Comparison of ENCODE assay signal across 12 cellular contexts in the genomic region with DNA sequence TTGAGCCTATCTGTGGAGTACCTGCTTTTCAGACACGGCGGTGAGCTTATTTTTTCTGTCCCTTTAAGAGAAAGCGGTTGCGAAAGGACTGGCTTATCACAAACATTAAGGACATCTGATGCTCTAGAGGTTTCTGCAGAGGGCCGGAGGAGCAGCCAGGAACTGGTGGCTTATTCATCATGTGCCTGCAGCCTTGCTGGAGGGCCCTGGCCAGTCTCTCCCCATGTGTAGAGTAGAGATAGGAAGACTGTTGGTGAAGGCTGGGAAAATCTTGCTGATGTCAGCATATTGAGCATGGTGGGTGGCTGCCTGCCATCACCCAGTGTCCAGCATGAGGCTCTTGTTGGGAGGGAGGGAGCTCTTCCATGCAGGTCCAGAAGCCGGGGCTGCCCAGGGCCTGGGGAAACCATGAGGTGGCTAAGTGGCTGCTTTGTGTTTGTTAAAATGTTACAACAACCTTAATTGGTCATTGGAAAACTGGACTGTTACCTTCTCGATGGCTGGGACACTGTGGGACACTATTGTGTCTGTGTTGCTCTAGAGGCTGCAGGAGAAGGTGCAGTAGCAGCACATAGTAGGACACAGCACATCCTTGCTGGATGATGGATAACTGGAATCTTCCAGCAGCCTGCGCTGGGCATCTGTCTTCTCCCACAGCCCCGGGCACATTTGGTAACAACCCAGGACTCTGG. TPM values are rescaled to one million over a fixed set of nuclear protein-coding genes. Genes with fewer than 3 reads are reported as not detected.
DNase-seq lines count a peak whose midpoint lies in the region; ATAC-seq and TF ChIP-seq lines count a peak whose summit lies in the region.
"Had no signal": no experiment of that assay in that cellular context is flagged by ENCODE, and none has a peak within 500 bp of the region (broad histone marks: within the 10 kb centered on the region; RNA-seq: fewer than 3 reads in every experiment).

No MANE protein-coding gene starts in this region.

- intact Hi-C loops in lower lobe of right lung (cut with DNase I), result no loop called here
- intact Hi-C loops in aorta (cut with DNase I), result no loop called here

- H3K9me3 Mint-ChIP-seq in immature natural killer cell, result no peaks in the 10 kb centered on the region
- H3K9me3 Mint-ChIP-seq: activated T-helper 17 cell treated with anti-CD3 and anti-CD28 coated beads, Interleukin-2, amount 50 U/mL, for 72 hours had no signal

- DNase-seq in activated effector memory CD4-positive, alpha-beta T cell treated with anti-CD3 and anti-CD28 coated beads, Interleukin-2, amount 50 U/mL, for 16 hours, result peak; percentile 21
- DNase-seq in activated effector memory CD4-positive, alpha-beta T cell treated with Interleukin-2 at 50 U/mL for 16 hours, result no peak
- peak; percentile 82 for DNase-seq in fibroblast of the aortic adventitia (ENCODE audit: low read depth)
- DNase-seq in lower lobe of right lung, result peak; percentile 33
- peak in 1 of 2 donors; percentile 67 for DNase-seq in aorta
- DNase-seq in T-helper 17 cell, result no peak
- DNase-seq in immature natural killer cell, result no peak
- DNase-seq: activated CD4-positive, alpha-beta T cell treated with anti-CD3 and anti-CD28 coated beads for 48 hours; stimulated activated CD4-positive, alpha-beta T cell treated with anti-CD3 and anti-CD28 coated beads, Interleukin-15, amount 100 ng/mL, for 24 hours had no signal

- H3K9me3 ChIP-seq in lower lobe of right lung, result no peaks in the 10 kb centered on the region
- no peaks in the 10 kb centered on the region for H3K9me3 ChIP-seq in aorta (ENCODE audit: control insufficient read depth, low read length)
- no peaks in the 10 kb centered on the region for H3K9me3 ChIP-seq in T-helper 17 cell (ENCODE audit: control insufficient read depth, low read length, poor library complexity, severe bottlenecking)
- H3K9me3 ChIP-seq: SJSA1 had no signal

- H3K27ac ChIP-seq in lower lobe of right lung (no peak overlapping the region), aorta (ENCODE audit: low read depth in 1 of 2, low read length in 2 of 2) (no peak overlapping the region)
- H3K27ac ChIP-seq: SJSA1 had no signal

- H3K36me3 ChIP-seq in lower lobe of right lung, result no peaks in the 10 kb centered on the region
- no peaks in the 10 kb centered on the region for H3K36me3 ChIP-seq in aorta (ENCODE audit: control insufficient read depth in 1 of 2, insufficient read depth in 2 of 2, low read length in 1 of 2)
- H3K36me3 ChIP-seq: SJSA1 had no signal

- TF ChIP-seq CTCF in fibroblast of the aortic adventitia (IDR thresholded peaks at IDR 0.05; ENCODE audit: insufficient read depth, low read length) (no peak), lower lobe of right lung (IDR thresholded peaks at IDR 0.05) (no peak)

- H3K4me3 ChIP-seq in fibroblast of the aortic adventitia (ENCODE audit: low read depth, low read length) (no peak overlapping the region), lower lobe of right lung (no peak overlapping the region), aorta (ENCODE audit: low read length in 2 of 2) (no peak overlapping the region)
- H3K4me3 ChIP-seq: SJSA1 had no signal

- peaks cover 9% of the 10 kb centered on the region for H3K36me3 Mint-ChIP-seq in T-helper 17 cell (ENCODE audit: low read depth)
- H3K36me3 Mint-ChIP-seq in immature natural killer cell, result no peaks in the 10 kb centered on the region

- peaks cover 36% of the 10 kb centered on the region for H3K4me1 Mint-ChIP-seq in T-helper 17 cell
- H3K4me1 Mint-ChIP-seq in immature natural killer cell, result no peaks in the 10 kb centered on the region

- 67 to 91% methylated on average over 9 of the region's 9 CpGs for WGBS in aorta, 2 donors

- ATAC-seq in lower lobe of right lung, result peak in 1 of 2 donors; percentile 41
- peak; percentile 36 for ATAC-seq in aorta (ENCODE audit: low FRiP score)
- ATAC-seq in GM19351 (IDR thresholded peaks at IDR 0.05; ENCODE audit: unreplicated experiment), result no peak
- ATAC-seq in T-helper 17 cell, result no peak
- ATAC-seq: activated T-helper 17 cell treated with anti-CD3 and anti-CD28 coated beads, Interleukin-2, amount 50 U/mL, for 72 hours had no signal

- H3K4me3 Mint-ChIP-seq in T-helper 17 cell, result no peak overlapping the region
- no peak overlapping the region for H3K4me3 Mint-ChIP-seq in immature natural killer cell
- H3K4me3 Mint-ChIP-seq: activated T-helper 17 cell treated with anti-CD3 and anti-CD28 coated beads, Interleukin-2, amount 50 U/mL, for 72 hours had no signal

- peaks cover 12% of the 10 kb centered on the region for H3K4me1 ChIP-seq in lower lobe of right lung
- H3K4me1 ChIP-seq in aorta (ENCODE audit: control insufficient read depth in 1 of 2, insufficient read depth in 2 of 2, low read length in 2 of 2), result no peaks in the 10 kb centered on the region
- H3K4me1 ChIP-seq: SJSA1 had no signal

- H3K27me3 ChIP-seq in lower lobe of right lung (ENCODE audit: low read depth) (no peaks in the 10 kb centered on the region), aorta (ENCODE audit: control insufficient read depth in 1 of 2, insufficient read depth in 2 of 2, low read length in 1 of 2) (no peaks in the 10 kb centered on the region)

- H3K27ac Mint-ChIP-seq in T-helper 17 cell, result no peak overlapping the region
- H3K27ac Mint-ChIP-seq in immature natural killer cell, result peak overlapping the region in 1 of 6 donors; percentile 71
- H3K27ac Mint-ChIP-seq: activated T-helper 17 cell treated with anti-CD3 and anti-CD28 coated beads, Interleukin-2, amount 50 U/mL, for 72 hours had no signal

- no peaks in the 10 kb centered on the region for H3K27me3 Mint-ChIP-seq in T-helper 17 cell
- H3K27me3 Mint-ChIP-seq in immature natural killer cell (ENCODE audit: low read depth in 3 of 3), result peaks cover 0 to 12% (median 0%) of the 10 kb centered on the region in 3 donors
- H3K27me3 Mint-ChIP-seq: activated T-helper 17 cell treated with anti-CD3 and anti-CD28 coated beads, Interleukin-2, amount 50 U/mL, for 72 hours had no signal

RNA-seq across cellular contexts. Expression of gene TSPAN18, which starts 54.3 kb away (rescaled TPM):
- total RNA-seq in fibroblast of the aortic adventitia (ENCODE audit: low replicate concordance) (under 0.01 and 0.49 TPM in 2 replicates), lower lobe of right lung (38.4 TPM), aorta (10 to 100 TPM; 34.8 to 44.9 TPM), T-helper 17 cell (10 to 100 TPM; 79.8 to 93.2 TPM)
- polyA plus RNA-seq in aorta (1 to 10 TPM; 1.0 to 1.2 TPM), immature natural killer cell (under 1 TPM; 0.84 to 0.93 (median 0.86) TPM)

Comparison
In these comparisons a context has a peak if more than half of its experiments do, and no peak if none do; other contexts are left out.
1. DNase-seq: peak in activated effector memory CD4-positive, alpha-beta T cell treated with anti-CD3 and anti-CD28 coated beads, Interleukin-2, amount 50 U/mL, for 16 hours (single experiment), fibroblast of the aortic adventitia (single experiment) and lower lobe of right lung (single experiment); none in activated effector memory CD4-positive, alpha-beta T cell treated with Interleukin-2 at 50 U/mL for 16 hours (single experiment), T-helper 17 cell (0 of 3) and immature natural killer cell (0 of 3).
2. RNA of gene TSPAN18, which starts 54.3 kb away (total RNA-seq): 79.8 to 93.2 TPM in T-helper 17 cell, 34.8 to 44.9 TPM in aorta and 38.4 TPM in lower lobe of right lung (single experiment); under 0.01 to 0.49 TPM in fibroblast of the aortic adventitia; every median in the first group is over 10 times any median in the second.